22 cellular contexts compared by ENCODE assay signal in the genomic region with DNA sequence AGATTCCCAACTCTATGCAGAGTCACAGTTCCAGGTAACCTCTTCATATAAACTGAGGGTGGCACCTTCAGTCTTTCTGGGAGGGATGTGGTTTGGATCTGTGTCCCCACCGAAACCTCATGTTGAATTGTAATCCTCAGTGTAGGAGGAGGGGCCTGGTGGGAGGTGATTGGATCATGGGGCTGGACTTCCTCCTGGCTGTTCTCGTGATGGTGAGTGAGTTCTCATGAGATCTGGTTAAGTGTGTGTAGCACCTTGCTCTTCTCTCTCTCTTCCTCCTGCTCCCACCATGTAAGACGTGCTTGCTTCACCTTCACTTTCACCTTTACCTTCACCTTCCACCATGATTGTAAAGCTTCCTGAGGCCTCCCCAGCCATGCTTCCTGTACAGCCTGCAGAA. TPM values are rescaled to one million over a fixed set of nuclear protein-coding genes. Genes with fewer than 3 reads are reported as not detected.
A peak's percentile ranks its signal among the peaks of the same experiment; 100 is the strongest.
DNase-seq lines count a peak whose midpoint lies in the region; ATAC-seq and TF ChIP-seq lines count a peak whose summit lies in the region.
"Had no signal": no experiment of that assay in that cellular context is flagged by ENCODE, and none has a peak within 500 bp of the region (broad histone marks: within the 10 kb centered on the region; RNA-seq: fewer than 3 reads in every experiment).

No MANE protein-coding gene starts in this region.

- H3K27me3 Mint-ChIP-seq in activated CD8-positive, alpha-beta T cell treated with anti-CD3 and anti-CD28 coated beads for 36 hours = peaks cover 13% of the 10 kb centered on the region
- H3K27me3 Mint-ChIP-seq in activated CD8-positive, alpha-beta T cell treated with anti-CD3 and anti-CD28 coated beads, Interleukin-2, amount 10 ng/mL, durations not matched to agents 7 days and 5 days (ENCODE audit: low read depth) = peaks cover 7% of the 10 kb centered on the region
- H3K27me3 Mint-ChIP-seq in endothelial cell (ENCODE audit: unreplicated experiment) = no peaks in the 10 kb centered on the region

- peaks cover 4% of the 10 kb centered on the region for H3K27me3 ChIP-seq in upper lobe of right lung
- H3K27me3 ChIP-seq: BE2C, MG63, SJSA1 had no signal

- TF ChIP-seq POLR2A in NB4 (IDR thresholded peaks at IDR 0.05; ENCODE audit: extremely low read depth, insufficient read length) = no peak

- no peak overlapping the region for H3K4me3 Mint-ChIP-seq in activated CD8-positive, alpha-beta T cell treated with anti-CD3 and anti-CD28 coated beads for 36 hours
- H3K4me3 Mint-ChIP-seq in activated CD8-positive, alpha-beta T cell treated with anti-CD3 and anti-CD28 coated beads, Interleukin-2, amount 10 ng/mL, durations not matched to agents 7 days and 5 days = no peak overlapping the region
- peak overlapping the region; percentile 44 for H3K4me3 Mint-ChIP-seq in endothelial cell (ENCODE audit: unreplicated experiment)
- H3K4me3 Mint-ChIP-seq: CD4-positive, alpha-beta memory T cell had no signal

- no peaks in the 10 kb centered on the region for H3K36me3 Mint-ChIP-seq in activated CD8-positive, alpha-beta T cell treated with anti-CD3 and anti-CD28 coated beads for 36 hours (ENCODE audit: low read depth)
- no peaks in the 10 kb centered on the region for H3K36me3 Mint-ChIP-seq in activated CD8-positive, alpha-beta T cell treated with anti-CD3 and anti-CD28 coated beads, Interleukin-2, amount 10 ng/mL, durations not matched to agents 7 days and 5 days (ENCODE audit: low read depth)
- H3K36me3 Mint-ChIP-seq in endothelial cell (ENCODE audit: low read depth, unreplicated experiment) = no peaks in the 10 kb centered on the region
- H3K36me3 Mint-ChIP-seq: CD4-positive, alpha-beta memory T cell had no signal

- intact Hi-C loops in activated CD8-positive, alpha-beta T cell treated with anti-CD3 and anti-CD28 coated beads for 36 hours (cut with micrococcal nuclease) = no loop called here
- intact Hi-C loops in upper lobe of right lung (cut with DNase I) = no loop called here

- H3K9me3 ChIP-seq in upper lobe of right lung = no peaks in the 10 kb centered on the region
- H3K9me3 ChIP-seq: BE2C, MG63, SJSA1 had no signal

- CTCF ChIA-PET in activated CD8-positive, alpha-beta T cell treated with anti-CD3 and anti-CD28 coated beads for 36 hours (lab: Charles Lee) = no interaction called here
- CTCF ChIA-PET in activated CD8-positive, alpha-beta T cell treated with anti-CD3 and anti-CD28 coated beads, Interleukin-2, amount 10 ng/mL, durations not matched to agents 7 days and 5 days (lab: Charles Lee) = no interaction called here

- TF ChIP-seq CTCF in activated CD8-positive, alpha-beta T cell treated with anti-CD3 and anti-CD28 coated beads for 36 hours (IDR thresholded peaks at IDR 0.05) = no peak
- TF ChIP-seq CTCF in NB4 (IDR thresholded peaks at IDR 0.05; ENCODE audit: low read depth, low read length) = no peak
- no peak for TF ChIP-seq CTCF in endothelial cell (IDR thresholded peaks at IDR 0.05; ENCODE audit: unreplicated experiment)
- no peak for TF ChIP-seq CTCF in upper lobe of right lung (IDR thresholded peaks at IDR 0.05)

- no peaks in the 10 kb centered on the region for H3K4me1 ChIP-seq in upper lobe of right lung
- H3K4me1 ChIP-seq: SJSA1 had no signal

- H3K4me3 ChIP-seq in NB4 (ENCODE audit: low read depth, low read length) (no peak overlapping the region), upper lobe of right lung (no peak overlapping the region)
- H3K4me3 ChIP-seq: MG63, SJSA1 had no signal

- POLR2A ChIA-PET in activated CD8-positive, alpha-beta T cell treated with anti-CD3 and anti-CD28 coated beads for 36 hours (lab: Charles Lee) = no interaction called here
- POLR2A ChIA-PET in activated CD8-positive, alpha-beta T cell treated with anti-CD3 and anti-CD28 coated beads, Interleukin-2, amount 10 ng/mL, durations not matched to agents 7 days and 5 days (lab: Charles Lee) = no interaction called here

- no peak overlapping the region for H3K27ac Mint-ChIP-seq in activated CD8-positive, alpha-beta T cell treated with anti-CD3 and anti-CD28 coated beads for 36 hours
- H3K27ac Mint-ChIP-seq in activated CD8-positive, alpha-beta T cell treated with anti-CD3 and anti-CD28 coated beads, Interleukin-2, amount 10 ng/mL, durations not matched to agents 7 days and 5 days = no peak overlapping the region
- H3K27ac Mint-ChIP-seq in endothelial cell (ENCODE audit: unreplicated experiment) = no peak overlapping the region
- H3K27ac Mint-ChIP-seq: CD4-positive, alpha-beta memory T cell had no signal

- H3K9me3 Mint-ChIP-seq in activated CD8-positive, alpha-beta T cell treated with anti-CD3 and anti-CD28 coated beads for 36 hours = no peaks in the 10 kb centered on the region
- H3K9me3 Mint-ChIP-seq in activated CD8-positive, alpha-beta T cell treated with anti-CD3 and anti-CD28 coated beads, Interleukin-2, amount 10 ng/mL, durations not matched to agents 7 days and 5 days (ENCODE audit: insufficient read depth) = no peaks in the 10 kb centered on the region
- H3K9me3 Mint-ChIP-seq in endothelial cell (ENCODE audit: unreplicated experiment) = no peaks in the 10 kb centered on the region

- H3K27ac ChIP-seq in upper lobe of right lung = no peak overlapping the region
- H3K27ac ChIP-seq: SJSA1 had no signal

- ATAC-seq in activated CD8-positive, alpha-beta T cell treated with anti-CD3 and anti-CD28 coated beads for 36 hours = peak; percentile 34
- no peak for ATAC-seq in activated CD8-positive, alpha-beta T cell treated with anti-CD3 and anti-CD28 coated beads, Interleukin-2, amount 10 ng/mL, durations not matched to agents 7 days and 5 days
- ATAC-seq in upper lobe of right lung (peak; percentile 38), HG03280 (IDR thresholded peaks at IDR 0.05; ENCODE audit: unreplicated experiment) (no peak)
- ATAC-seq: Panc1 had no signal

- H3K36me3 ChIP-seq in upper lobe of right lung = no peaks in the 10 kb centered on the region
- H3K36me3 ChIP-seq: BE2C, MG63, SJSA1 had no signal

- no peaks in the 10 kb centered on the region for H3K4me1 Mint-ChIP-seq in activated CD8-positive, alpha-beta T cell treated with anti-CD3 and anti-CD28 coated beads for 36 hours (ENCODE audit: low read depth)
- peaks cover 7% of the 10 kb centered on the region for H3K4me1 Mint-ChIP-seq in activated CD8-positive, alpha-beta T cell treated with anti-CD3 and anti-CD28 coated beads, Interleukin-2, amount 10 ng/mL, durations not matched to agents 7 days and 5 days (ENCODE audit: low read depth)
- H3K4me1 Mint-ChIP-seq in endothelial cell (ENCODE audit: unreplicated experiment) = no peaks in the 10 kb centered on the region
- H3K4me1 Mint-ChIP-seq: CD4-positive, alpha-beta memory T cell had no signal

- DNase-seq in activated CD8-positive, alpha-beta T cell treated with anti-CD3 and anti-CD28 coated beads for 36 hours = peak; percentile 7
- DNase-seq in activated CD8-positive, alpha-beta T cell treated with anti-CD3 and anti-CD28 coated beads, Interleukin-2, amount 10 ng/mL, durations not matched to agents 7 days and 5 days = no peak
- peak; percentile 1 for DNase-seq in NB4 (ENCODE audit: low read depth)
- DNase-seq in endothelial cell (ENCODE audit: low spot score) = no peak
- DNase-seq in upper lobe of right lung = no peak
- DNase-seq in NCI-H2227 treated with DMSO at 0.1 percent for 48 hours (lab: John Stamatoyannopoulos, UW) = no peak
- DNase-seq in NCI-H2227 (lab: John Stamatoyannopoulos, UW; ENCODE audit: unreplicated experiment) = no peak
- DNase-seq: BE2C; Calu3; CD4-positive, alpha-beta memory T cell; DMS53; EL; MG63; NCI-H1105; NCI-H1694; NCI-H2081 treated with DMSO at 0.1 percent for 48 hours; NCI-H510A; NCI-H748 treated with DMSO at 0.1 percent for 48 hours had no signal

RNA-seq across cellular contexts. Expression of a gene that starts 30.5 kb away (rescaled TPM):
- not detected for total RNA-seq in activated CD8-positive, alpha-beta T cell treated with anti-CD3 and anti-CD28 coated beads for 36 hours
- total RNA-seq in activated CD8-positive, alpha-beta T cell treated with anti-CD3 and anti-CD28 coated beads, Interleukin-2, amount 10 ng/mL, durations not matched to agents 7 days and 5 days = not detected
- total RNA-seq in endothelial cell (ENCODE audit: unreplicated experiment) = 2.7 TPM
- 9.6 TPM for total RNA-seq in upper lobe of right lung
- total RNA-seq: A172, Calu3, SJSA1 had no signal

Comparison
In these comparisons a context has a peak if more than half of its experiments do, and no peak if none do; other contexts are left out.
1. ATAC-seq: peak in activated CD8-positive, alpha-beta T cell treated with anti-CD3 and anti-CD28 coated beads for 36 hours (single experiment) and upper lobe of right lung (single experiment); none in activated CD8-positive, alpha-beta T cell treated with anti-CD3 and anti-CD28 coated beads, Interleukin-2, amount 10 ng/mL, durations not matched to agents 7 days and 5 days (single experiment) and HG03280 (single experiment).
2. DNase-seq: peak in activated CD8-positive, alpha-beta T cell treated with anti-CD3 and anti-CD28 coated beads for 36 hours (single experiment) and NB4 (single experiment); none in activated CD8-positive, alpha-beta T cell treated with anti-CD3 and anti-CD28 coated beads, Interleukin-2, amount 10 ng/mL, durations not matched to agents 7 days and 5 days (single experiment), endothelial cell (single experiment), upper lobe of right lung (single experiment), NCI-H2227 treated with DMSO at 0.1 percent for 48 hours (single experiment) and NCI-H2227 (single experiment).